ENCODE assay signal across 25 cellular contexts in the genomic region with DNA sequence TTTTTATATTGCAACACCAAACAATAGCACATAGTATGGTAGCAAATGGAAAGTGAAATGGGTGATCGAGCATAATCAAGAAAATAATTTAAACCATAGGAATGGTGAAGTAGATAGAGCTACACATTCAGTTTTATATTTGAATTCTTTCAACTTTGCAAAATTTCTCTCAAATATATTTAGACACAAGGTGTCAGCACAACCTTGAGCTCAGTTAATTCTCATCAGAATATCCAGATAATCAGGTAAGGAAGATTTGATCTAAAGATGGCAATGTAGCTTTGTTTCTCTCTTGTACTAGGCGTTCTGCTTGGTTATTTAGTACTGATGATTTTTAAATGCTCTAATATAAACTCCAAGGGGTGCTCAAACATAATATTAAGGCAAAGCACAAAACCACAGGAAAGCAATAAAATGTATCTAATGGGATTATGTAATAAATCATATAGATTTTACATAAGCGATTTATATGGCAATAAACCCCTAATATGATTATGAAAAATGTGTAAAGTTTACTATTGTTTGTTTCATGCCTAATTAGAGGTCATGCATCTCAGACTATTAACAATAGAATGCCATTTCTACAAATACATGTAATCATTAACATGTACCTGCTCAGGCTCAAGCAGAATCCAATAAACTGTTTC. TPM values are rescaled to one million over a fixed set of nuclear protein-coding genes. Genes with fewer than 3 reads are reported as not detected.
DNase-seq lines count a peak whose midpoint lies in the region; ATAC-seq, FAIRE-seq and TF ChIP-seq lines count a peak whose summit lies in the region.
"Had no signal": no experiment of that assay in that cellular context is flagged by ENCODE, and none has a peak within 500 bp of the region (broad histone marks: within the 10 kb centered on the region; RNA-seq: fewer than 3 reads in every experiment).

No MANE protein-coding gene starts in this region.

- no peak overlapping the region for H3K27ac Mint-ChIP-seq in MCF 10A (ENCODE audit: low read depth, unreplicated experiment)
- H3K27ac Mint-ChIP-seq: activated CD4-positive, alpha-beta memory T cell treated with anti-CD3 and anti-CD28 coated beads, Interleukin-2, amount 10 ng/mL, durations not matched to agents 7 days and 5 days; CD14-positive monocyte; memory B cell had no signal

- no peak for TF ChIP-seq POLR2A in breast epithelium (IDR thresholded peaks at IDR 0.05)
- TF ChIP-seq POLR2A in GM12892 (IDR thresholded peaks at IDR 0.05; ENCODE audit: low read depth, low read length) = no peak

- H3K4me2 ChIP-seq in PC-3 (ENCODE audit: low read length) = no peak overlapping the region

- CTCF ChIA-PET in MCF 10A (lab: Yijun Ruan, JAX) (interaction anchor here (0.7 to 5.2 kb wide), 15 partner anchors 9 to 205 kb away, joined by 3 to 41 read pairs (median 4); a partner anchor contains a TSS), PC-3 (lab: Charles Lee) (interaction anchor here (0.9 to 1.1 kb wide), 5 partner anchors 110 to 200 kb away, joined by 3 to 9 read pairs (median 5); no protein-coding TSS in a partner anchor)

- TF ChIP-seq CTCF in MCF 10A (IDR thresholded peaks at IDR 0.05; ENCODE audit: unreplicated experiment) = peak; percentile 26
- peak in 1 of 3 donors; percentile 37 for TF ChIP-seq CTCF in breast epithelium (IDR thresholded peaks at IDR 0.05)
- 0 out of 2 replicates have a peak, but pooled peaks have one; percentile 29 for TF ChIP-seq CTCF in PC-3 (conservative IDR thresholded peaks at IDR 0.05; ENCODE audit: low read depth, low read length)
- peak; percentile 13 for TF ChIP-seq CTCF in upper lobe of right lung (IDR thresholded peaks at IDR 0.05)

- H3K4me3 Mint-ChIP-seq in MCF 10A (ENCODE audit: unreplicated experiment) = no peak overlapping the region
- H3K4me3 Mint-ChIP-seq: activated CD4-positive, alpha-beta memory T cell treated with anti-CD3 and anti-CD28 coated beads, Interleukin-2, amount 10 ng/mL, durations not matched to agents 7 days and 5 days; CD14-positive monocyte; memory B cell had no signal

- FAIRE-seq in GM12892 (lab: Jason Lieb, UNC) = no peak
- FAIRE-seq: GM12891 had no signal

- H3F3A ChIP-seq in PC-3 (ENCODE audit: low read length, unreplicated experiment) = no peaks in the 10 kb centered on the region

- POLR2A ChIA-PET in MCF 10A (lab: Yijun Ruan, JAX) = interaction anchor here (0.6 to 0.9 kb wide), 3 partner anchors 111 to 206 kb away, joined by 3 read pairs; no protein-coding TSS in a partner anchor
- POLR2A ChIA-PET in PC-3 (lab: Charles Lee; ENCODE audit: unreplicated experiment) = no interaction called here

- H3K27ac ChIP-seq in breast epithelium (no peak overlapping the region), PC-3 (ENCODE audit: low read length) (no peak overlapping the region), upper lobe of right lung (no peak overlapping the region)
- H3K27ac ChIP-seq: gastrocnemius medialis, SJSA1, spleen had no signal

- intact Hi-C loops in MCF 10A (cut with micrococcal nuclease) = loop anchor here (1.0 kb wide), 2 partner anchors 111 to 200 kb away; no protein-coding TSS in a partner anchor
- intact Hi-C loops in breast epithelium (cut with DNase I; ENCODE audit: low total_unique reads) = no loop called here
- intact Hi-C loops in PC-3 (cut with micrococcal nuclease) = loop anchor here (1.0 to 2.0 kb wide), 3 partner anchors 33 to 111 kb away; a partner anchor contains a TSS
- intact Hi-C loops in upper lobe of right lung (cut with DNase I) = no loop called here

- no peak overlapping the region for H3K9ac ChIP-seq in PC-3 (ENCODE audit: low read length)

- H2AFZ ChIP-seq in PC-3 (ENCODE audit: low read length) = no peak overlapping the region

- DNase-seq in MCF 10A (ENCODE audit: unreplicated experiment) (peak; percentile 28), breast epithelium (ENCODE audit: low spot score in 2 of 2) (no peak), PC-3 (peak; percentile 23), fibroblast of peridontal ligament (ENCODE audit: extremely low read depth) (peak; percentile 15), upper lobe of right lung (no peak), GM12892 (ENCODE audit: insufficient read length) (no peak)
- no peak for DNase-seq in activated naive CD4-positive, alpha-beta T cell treated with anti-CD3 and anti-CD28 coated beads, Interleukin-2, amount 50 U/mL, for 16 hours
- DNase-seq in activated effector memory CD4-positive, alpha-beta T cell treated with Interleukin-2 at 50 U/mL for 16 hours = no peak
- DNase-seq: activated CD4-positive, alpha-beta memory T cell treated with anti-CD3 and anti-CD28 coated beads, Interleukin-2, amount 10 ng/mL, durations not matched to agents 7 days and 5 days; activated CD4-positive, CD25-positive, alpha-beta regulatory T cell; activated naive CD4-positive, alpha-beta T cell; amniotic stem cell; DMS 273 treated with DMSO at 0.1 percent for 48 hours; gastrocnemius medialis; Kasumi-1; NCI-H2171; NCI-H526 treated with DMSO at 0.1 percent for 48 hours; nucleus accumbens; OCI-M1; retina; spleen had no signal

- H3K36me3 ChIP-seq in breast epithelium = no peaks in the 10 kb centered on the region
- H3K36me3 ChIP-seq in PC-3 (ENCODE audit: low read depth, low read length) = no peaks in the 10 kb centered on the region; the same call in 1 of the 2 replicates
- H3K36me3 ChIP-seq in upper lobe of right lung = no peaks in the 10 kb centered on the region
- H3K36me3 ChIP-seq: gastrocnemius medialis, SJSA1, spleen had no signal

- no peaks in the 10 kb centered on the region for H3K9me3 Mint-ChIP-seq in MCF 10A (ENCODE audit: unreplicated experiment)
- H3K9me3 Mint-ChIP-seq: activated CD4-positive, alpha-beta memory T cell treated with anti-CD3 and anti-CD28 coated beads, Interleukin-2, amount 10 ng/mL, durations not matched to agents 7 days and 5 days had no signal

- ATAC-seq in PC-3 (no peak), upper lobe of right lung (no peak)
- ATAC-seq: gastrocnemius medialis had no signal

- peaks cover 9 to 11% of the 10 kb centered on the region in 2 donors for H3K9me3 ChIP-seq in breast epithelium
- H3K9me3 ChIP-seq in PC-3 (ENCODE audit: low read length) = peaks cover 13% of the 10 kb centered on the region
- no peaks in the 10 kb centered on the region for H3K9me3 ChIP-seq in upper lobe of right lung
- H3K9me3 ChIP-seq: gastrocnemius medialis had no signal

- peaks cover 6% of the 10 kb centered on the region for H3K27me3 Mint-ChIP-seq in MCF 10A (ENCODE audit: insufficient read depth, unreplicated experiment)

- BruUV-seq in MCF 10A (replicated peaks; lab: Mats Ljungman, UMichigan) (no TSS peak), PC-3 (replicated peaks; lab: Mats Ljungman, UMichigan) (no TSS peak)

- H3K27me3 ChIP-seq in breast epithelium (no peaks in the 10 kb centered on the region), PC-3 (ENCODE audit: low read length) (no peaks in the 10 kb centered on the region), upper lobe of right lung (no peaks in the 10 kb centered on the region)
- H3K27me3 ChIP-seq: gastrocnemius medialis, SJSA1 had no signal

- no peaks in the 10 kb centered on the region for H4K20me1 ChIP-seq in PC-3 (ENCODE audit: low read length)

- no peaks in the 10 kb centered on the region for H3K9me2 ChIP-seq in PC-3 (replicated peaks; ENCODE audit: low read length)

- H3K36me3 Mint-ChIP-seq in MCF 10A (ENCODE audit: insufficient read depth, unreplicated experiment) = no peaks in the 10 kb centered on the region
- H3K36me3 Mint-ChIP-seq: CD14-positive monocyte, memory B cell had no signal

- no peaks in the 10 kb centered on the region for H3K79me2 ChIP-seq in PC-3 (ENCODE audit: low read length)

- H3K4me1 Mint-ChIP-seq in MCF 10A (ENCODE audit: insufficient read depth, unreplicated experiment) = peaks cover 6% of the 10 kb centered on the region
- H3K4me1 Mint-ChIP-seq: activated CD4-positive, alpha-beta memory T cell treated with anti-CD3 and anti-CD28 coated beads, Interleukin-2, amount 10 ng/mL, durations not matched to agents 7 days and 5 days; CD14-positive monocyte; memory B cell had no signal

- H3K4me1 ChIP-seq in breast epithelium = no peaks in the 10 kb centered on the region
- H3K4me1 ChIP-seq in PC-3 (ENCODE audit: insufficient read depth, low read length) = peaks cover 6% of the 10 kb centered on the region; the same call in 1 of the 2 replicates
- H3K4me1 ChIP-seq in upper lobe of right lung = no peaks in the 10 kb centered on the region
- H3K4me1 ChIP-seq: gastrocnemius medialis, spleen had no signal

- H3K4me3 ChIP-seq in breast epithelium (no peak overlapping the region), PC-3 (ENCODE audit: low read length) (no peak overlapping the region), upper lobe of right lung (no peak overlapping the region)
- H3K4me3 ChIP-seq: gastrocnemius medialis, SJSA1, spleen had no signal

RNA-seq across cellular contexts. Expression of a gene that starts 32.4 kb away (rescaled TPM):
- total RNA-seq in MCF 10A (2022) = 0.19 TPM in 1 of 2 replicates, not detected in the other
- 10 to 100 TPM in 1 of 3 donors, 1 to 10 TPM in 1, under 1 TPM in 1; 0.80 to 47.9 (median 7.9) TPM for total RNA-seq in breast epithelium
- total RNA-seq in PC-3 (2014; rRNA removed) = 2.6 and 4.5 TPM in 2 replicates
- 3.4 TPM for total RNA-seq in upper lobe of right lung
- polyA plus RNA-seq in GM12892 (2012; ENCODE audit: missing spikeins) = not detected
- total RNA-seq: activated CD4-positive, alpha-beta memory T cell treated with anti-CD3 and anti-CD28 coated beads, Interleukin-2, amount 10 ng/mL, durations not matched to agents 7 days and 5 days had no signal
- polyA plus RNA-seq: CD14-positive monocyte had no signal

Comparison
In these comparisons a context has a peak if more than half of its experiments do, and no peak if none do; other contexts are left out.
1. DNase-seq: peak in MCF 10A (single experiment), PC-3 (single experiment) and fibroblast of peridontal ligament (single experiment); none in breast epithelium (0 of 2), upper lobe of right lung (single experiment), GM12892 (single experiment), activated naive CD4-positive, alpha-beta T cell treated with anti-CD3 and anti-CD28 coated beads, Interleukin-2, amount 50 U/mL, for 16 hours (single experiment) and activated effector memory CD4-positive, alpha-beta T cell treated with Interleukin-2 at 50 U/mL for 16 hours (single experiment).
2. intact Hi-C loops: an anchor here in MCF 10A (1.0 kb wide) and PC-3 (1.0 to 2.0 kb wide); none called in breast epithelium and upper lobe of right lung.